ENCODE assay signal across 23 cellular contexts in the genomic region with DNA sequence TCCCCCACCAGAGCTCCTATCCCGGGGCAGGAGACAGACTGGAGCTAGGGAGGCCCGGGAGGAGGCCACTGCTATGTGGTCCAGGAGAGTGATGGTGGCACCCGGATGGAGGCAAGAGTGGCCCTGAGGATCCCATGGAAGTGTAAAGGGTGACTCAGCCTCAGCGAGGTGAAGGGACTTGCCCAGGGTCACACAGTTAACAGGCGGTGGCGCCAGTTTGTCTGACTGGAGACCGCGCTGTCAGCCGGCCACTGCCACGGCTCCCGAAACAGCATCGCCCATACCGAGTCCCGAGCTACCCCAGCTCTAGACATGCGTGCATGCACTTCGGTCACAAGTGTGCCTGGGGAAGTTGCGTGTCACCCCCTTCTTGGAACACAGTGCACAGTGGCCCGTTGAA.
"Had no signal": no experiment of that assay in that cellular context is flagged by ENCODE, and none has a peak within 500 bp of the region (broad histone marks: within the 10 kb centered on the region; RNA-seq: fewer than 3 reads in every experiment).

No MANE protein-coding gene starts in this region.

- H3K9me3 Mint-ChIP-seq: activated naive CD4-positive, alpha-beta T cell treated with anti-CD3 and anti-CD28 coated beads, Interleukin-2, amount 50 U/mL, for 72 hours; activated naive CD8-positive, alpha-beta T cell treated with anti-CD3 and anti-CD28 coated beads, Interleukin-2, amount 50 U/mL, for 24 hours; activated T-cell treated with anti-CD3 and anti-CD28 coated beads, Interleukin-2, amount 50 U/mL, for 24 hours; T-helper 2 cell treated with Interferon-gamma antibody and Interleukin-4, amounts not matched to agents 5 μg/mL and 100 μg/mL, for 36 hours had no signal

- DNase-seq: activated CD4-positive, alpha-beta T cell treated with anti-CD3 and anti-CD28 coated beads for 4 hours; activated CD4-positive, alpha-beta T cell treated with anti-CD3 and anti-CD28 coated beads, Interleukin-2, amount 50 U/mL, for 4 hours; activated effector memory CD4-positive, alpha-beta T cell treated with anti-CD3 and anti-CD28 coated beads, Interleukin-2, amount 50 U/mL, for 16 hours; activated T-cell treated with anti-CD3 and anti-CD28 coated beads, Interleukin-2, amount 50 U/mL, for 24 hours; amniotic stem cell; body of pancreas; central memory CD4-positive, alpha-beta T cell; NCI-H1105; NCI-H1436; NCI-H187; NCI-H2227 treated with DMSO at 0.1 percent for 48 hours; NCI-H446 treated with DMSO at 0.1 percent for 48 hours; NCI-H526; NCI-H774; T-helper 1 cell had no signal

- H3K4me3 ChIP-seq: ascending aorta, body of pancreas, SK-N-MC had no signal

- H3K4me3 Mint-ChIP-seq: activated CD8-positive, alpha-beta memory T cell treated with anti-CD3 and anti-CD28 coated beads, Interleukin-2, amount 10 ng/mL, durations not matched to agents 7 days and 5 days; activated naive CD8-positive, alpha-beta T cell treated with anti-CD3 and anti-CD28 coated beads, Interleukin-2, amount 50 U/mL, for 24 hours; activated T-cell treated with anti-CD3 and anti-CD28 coated beads, Interleukin-2, amount 50 U/mL, for 24 hours; T-helper 2 cell treated with Interferon-gamma antibody and Interleukin-4, amounts not matched to agents 5 μg/mL and 100 μg/mL, for 36 hours had no signal

- FAIRE-seq: bronchial epithelial cell had no signal

- H3K27ac ChIP-seq: ascending aorta, body of pancreas, SK-N-MC had no signal

- H3K27ac Mint-ChIP-seq: activated CD8-positive, alpha-beta memory T cell treated with anti-CD3 and anti-CD28 coated beads, Interleukin-2, amount 10 ng/mL, durations not matched to agents 7 days and 5 days; activated naive CD4-positive, alpha-beta T cell treated with anti-CD3 and anti-CD28 coated beads, Interleukin-2, amount 50 U/mL, for 72 hours; activated naive CD8-positive, alpha-beta T cell treated with anti-CD3 and anti-CD28 coated beads, Interleukin-2, amount 50 U/mL, for 24 hours; activated T-cell treated with anti-CD3 and anti-CD28 coated beads, Interleukin-2, amount 50 U/mL, for 24 hours; T-helper 2 cell treated with Interferon-gamma antibody and Interleukin-4, amounts not matched to agents 5 μg/mL and 100 μg/mL, for 36 hours had no signal

- H3K4me1 Mint-ChIP-seq: activated CD8-positive, alpha-beta memory T cell treated with anti-CD3 and anti-CD28 coated beads, Interleukin-2, amount 10 ng/mL, durations not matched to agents 7 days and 5 days; activated naive CD8-positive, alpha-beta T cell treated with anti-CD3 and anti-CD28 coated beads, Interleukin-2, amount 50 U/mL, for 24 hours had no signal

- H3K36me3 ChIP-seq: ascending aorta had no signal

- H3K4me1 ChIP-seq: ascending aorta, body of pancreas had no signal

- H3K36me3 Mint-ChIP-seq: activated CD8-positive, alpha-beta memory T cell treated with anti-CD3 and anti-CD28 coated beads, Interleukin-2, amount 10 ng/mL, durations not matched to agents 7 days and 5 days; activated naive CD4-positive, alpha-beta T cell treated with anti-CD3 and anti-CD28 coated beads, Interleukin-2, amount 50 U/mL, for 72 hours had no signal

- H3K27me3 Mint-ChIP-seq: activated CD8-positive, alpha-beta memory T cell treated with anti-CD3 and anti-CD28 coated beads, Interleukin-2, amount 10 ng/mL, durations not matched to agents 7 days and 5 days; activated naive CD8-positive, alpha-beta T cell treated with anti-CD3 and anti-CD28 coated beads, Interleukin-2, amount 50 U/mL, for 24 hours; activated T-cell treated with anti-CD3 and anti-CD28 coated beads, Interleukin-2, amount 50 U/mL, for 24 hours had no signal

- H3K27me3 ChIP-seq: ascending aorta, body of pancreas had no signal

- ATAC-seq: activated CD4-positive, CD25-positive, alpha-beta regulatory T cell treated with anti-CD3 and anti-CD28 coated beads, Interleukin-2, amount 50 U/mL, for 24 hours; body of pancreas had no signal

- H3K9me3 ChIP-seq: ascending aorta, body of pancreas had no signal
